ENCODE assay signal across 9 cellular contexts in genomic region chr10:29691564-29692064, GRCh38. TPM values are rescaled to one million over a fixed set of nuclear protein-coding genes. Genes with fewer than 3 reads are reported as not detected.
DNase-seq lines count a peak whose midpoint lies in the region; ATAC-seq, FAIRE-seq and TF ChIP-seq lines count a peak whose summit lies in the region.
"Had no signal": no experiment of that assay in that cellular context is flagged by ENCODE, and none has a peak within 500 bp of the region (broad histone marks: within the 10 kb centered on the region; RNA-seq: fewer than 3 reads in every experiment).

No MANE protein-coding gene starts in this region.

- no peaks in the 10 kb centered on the region for H3K9me3 ChIP-seq in mucosa of rectum (ENCODE audit: control insufficient read depth in 2 of 2, low read length in 2 of 2)
- H3K9me3 ChIP-seq in CD8-positive, alpha-beta memory T cell (ENCODE audit: low read length), result no peaks in the 10 kb centered on the region
- no peaks in the 10 kb centered on the region for H3K9me3 ChIP-seq in body of pancreas

- peaks cover 0 to 3% of the 10 kb centered on the region in 2 donors for H3K27me3 Mint-ChIP-seq in CD8-positive, alpha-beta memory T cell

- H3K27ac ChIP-seq in mucosa of rectum (ENCODE audit: low read depth in 2 of 2, low read length in 2 of 2) (peak overlapping the region; percentile 20 to 32), body of pancreas (peak overlapping the region in 2 of 4 donors; percentile 34 to 35)
- no peak overlapping the region for H3K27ac ChIP-seq in CD8-positive, alpha-beta memory T cell (ENCODE audit: low read depth, low read length)

- peak; percentile 66 for ATAC-seq in Right ventricle myocardium inferior
- ATAC-seq in body of pancreas, result no peak

- H3K4me1 Mint-ChIP-seq in CD8-positive, alpha-beta memory T cell, result peaks cover 22 to 36% (median 32%) of the 10 kb centered on the region in 3 donors

- H3K36me3 Mint-ChIP-seq in CD8-positive, alpha-beta memory T cell, result peaks cover 0 to 2% (median 0%) of the 10 kb centered on the region in 3 donors

- TF ChIP-seq CTCF in body of pancreas (IDR thresholded peaks at IDR 0.05), result no peak

- intact Hi-C loops in Right ventricle myocardium inferior (cut with DNase I) (no loop called here), cardiac septum (cut with DNase I) (loop anchor here (5.0 kb wide), 1 partner anchor 46 kb away; no protein-coding TSS in a partner anchor), body of pancreas (cut with DNase I) (no loop called here)

- H3K36me3 ChIP-seq in mucosa of rectum (ENCODE audit: control insufficient read depth in 2 of 2, insufficient read depth in 2 of 2, low read length in 2 of 2), result no peaks in the 10 kb centered on the region
- H3K36me3 ChIP-seq in CD8-positive, alpha-beta memory T cell (ENCODE audit: insufficient read depth, low read length), result no peaks in the 10 kb centered on the region
- no peaks in the 10 kb centered on the region for H3K36me3 ChIP-seq in body of pancreas (replicated peaks in 1 of 2; ENCODE audit: insufficient read depth in 1 of 2, low read depth in 2 of 2)

- peak overlapping the region in 1 of 8 donors; percentile 59 for H3K27ac Mint-ChIP-seq in CD8-positive, alpha-beta memory T cell
- H3K27ac Mint-ChIP-seq: activated T-helper 1 cell treated with anti-CD3 and anti-CD28 coated beads, Interleukin-12 subunit alpha, Interleukin-12 subunit beta, Interleukin-2, Interleukin-4 antibody, amounts not matched to agents 30 ng/mL and 10 ng/mL and 1 ng/mL, durations not matched to agents 14 hours and 24 hours and 36 hours had no signal

- TF ChIP-seq POLR2A in body of pancreas (IDR thresholded peaks at IDR 0.05), result no peak

- no peak overlapping the region for H3K9ac ChIP-seq in mucosa of rectum (ENCODE audit: low read depth in 1 of 2, low read length in 2 of 2)

- peak; percentile 60 for FAIRE-seq in endometrium (lab: Jason Lieb, UNC)
- no peak for FAIRE-seq in GM19239 (lab: Jason Lieb, UNC)

- DNase-seq in Right ventricle myocardium inferior (ENCODE audit: missing footprints), result no peak
- no peak for DNase-seq in cardiac septum (ENCODE audit: low spot score)
- no peak for DNase-seq in GM19239 (ENCODE audit: insufficient read length, low spot score)
- no peak for DNase-seq in CD8-positive, alpha-beta memory T cell
- DNase-seq in germinal center (ENCODE audit: low spot score), result no peak
- no peak for DNase-seq in body of pancreas

- H3K4me3 Mint-ChIP-seq in CD8-positive, alpha-beta memory T cell, result no peak overlapping the region
- H3K4me3 Mint-ChIP-seq: activated T-helper 1 cell treated with anti-CD3 and anti-CD28 coated beads, Interleukin-12 subunit alpha, Interleukin-12 subunit beta, Interleukin-2, Interleukin-4 antibody, amounts not matched to agents 30 ng/mL and 10 ng/mL and 1 ng/mL, durations not matched to agents 14 hours and 24 hours and 36 hours had no signal

- no peaks in the 10 kb centered on the region for H3K9me3 Mint-ChIP-seq in CD8-positive, alpha-beta memory T cell
- H3K9me3 Mint-ChIP-seq: activated T-helper 1 cell treated with anti-CD3 and anti-CD28 coated beads, Interleukin-12 subunit alpha, Interleukin-12 subunit beta, Interleukin-2, Interleukin-4 antibody, amounts not matched to agents 30 ng/mL and 10 ng/mL and 1 ng/mL, durations not matched to agents 14 hours and 24 hours and 36 hours had no signal

- H3K4me3 ChIP-seq in mucosa of rectum (ENCODE audit: low read length in 2 of 2) (no peak overlapping the region), body of pancreas (no peak overlapping the region)
- no peak overlapping the region for H3K4me3 ChIP-seq in CD8-positive, alpha-beta memory T cell (ENCODE audit: low read length)

- 63% methylated on average over 5 of the region's 5 CpGs for WGBS in body of pancreas, 2 donors

- POLR2A ChIA-PET in CD8-positive, alpha-beta memory T cell (lab: Charles Lee), result no interaction called here

- no peaks in the 10 kb centered on the region for H3K27me3 ChIP-seq in mucosa of rectum (ENCODE audit: control insufficient read depth in 2 of 2, insufficient read depth in 2 of 2, low read length in 2 of 2)
- no peaks in the 10 kb centered on the region for H3K27me3 ChIP-seq in CD8-positive, alpha-beta memory T cell (ENCODE audit: insufficient read depth, low read length, poor library complexity, severe bottlenecking)
- no peaks in the 10 kb centered on the region for H3K27me3 ChIP-seq in body of pancreas

- H3K4me1 ChIP-seq in mucosa of rectum (ENCODE audit: control insufficient read depth in 2 of 2, insufficient read depth in 2 of 2, low read length in 2 of 2) (no peaks in the 10 kb centered on the region), body of pancreas (no peaks in the 10 kb centered on the region)
- peaks cover 19% of the 10 kb centered on the region for H3K4me1 ChIP-seq in CD8-positive, alpha-beta memory T cell (ENCODE audit: insufficient read depth, low read length)

- CTCF ChIA-PET in CD8-positive, alpha-beta memory T cell (lab: Charles Lee), result no interaction called here

RNA-seq across cellular contexts. Expression of gene SVIL, which starts 56.8 kb away (rescaled TPM):
- total RNA-seq in Right ventricle myocardium inferior (327 TPM), cardiac septum (518 TPM), body of pancreas (10 to 100 TPM; 25.4 to 41.2 TPM)
- total RNA-seq in CD8-positive, alpha-beta memory T cell, result 1 to 10 TPM; 4.2 to 5.9 TPM
- 9.2 TPM for polyA plus RNA-seq in CD8-positive, alpha-beta memory T cell
